ENCODE assay signal across 8 cellular contexts in genomic region chr12:21992823-21993222, GRCh38. TPM values are rescaled to one million over a fixed set of nuclear protein-coding genes. Genes with fewer than 3 reads are reported as not detected.
A peak's percentile ranks its signal among the peaks of the same experiment; 100 is the strongest.
DNase-seq lines count a peak whose midpoint lies in the region; ATAC-seq and TF ChIP-seq lines count a peak whose summit lies in the region.

No MANE protein-coding gene starts in this region.

- no peak overlapping the region for H3K4me3 Mint-ChIP-seq in activated CD8-positive, alpha-beta T cell treated with anti-CD3 and anti-CD28 coated beads for 36 hours
- no peak overlapping the region for H3K4me3 Mint-ChIP-seq in activated CD8-positive, alpha-beta T cell treated with anti-CD3 and anti-CD28 coated beads, Interleukin-2, amount 10 ng/mL, durations not matched to agents 7 days and 5 days

- peaks cover 6% of the 10 kb centered on the region for H3K27me3 Mint-ChIP-seq in activated CD8-positive, alpha-beta T cell treated with anti-CD3 and anti-CD28 coated beads for 36 hours
- H3K27me3 Mint-ChIP-seq in activated CD8-positive, alpha-beta T cell treated with anti-CD3 and anti-CD28 coated beads, Interleukin-2, amount 10 ng/mL, durations not matched to agents 7 days and 5 days (ENCODE audit: low read depth): peaks cover 3% of the 10 kb centered on the region

- no peak for DNase-seq in activated CD8-positive, alpha-beta T cell treated with anti-CD3 and anti-CD28 coated beads for 36 hours
- no peak for DNase-seq in activated CD8-positive, alpha-beta T cell treated with anti-CD3 and anti-CD28 coated beads, Interleukin-2, amount 10 ng/mL, durations not matched to agents 7 days and 5 days
- DNase-seq in OCI-M1 (lab: John Stamatoyannopoulos, UW): peak; percentile 88
- no peak for DNase-seq in sciatic nerve (ENCODE audit: low spot score)
- no peak for DNase-seq in stimulated activated CD8-positive, alpha-beta memory T cell treated with anti-CD3 and anti-CD28 coated beads, Interleukin-4, amount 100 ng/mL, for 48 hours
- DNase-seq in cerebellar nuclear complex (lab: John Stamatoyannopoulos, UW): no peak
- DNase-seq in putamen (ENCODE audit: low spot score): no peak

- ATAC-seq in activated CD8-positive, alpha-beta T cell treated with anti-CD3 and anti-CD28 coated beads for 36 hours: peak; percentile 51
- ATAC-seq in activated CD8-positive, alpha-beta T cell treated with anti-CD3 and anti-CD28 coated beads, Interleukin-2, amount 10 ng/mL, durations not matched to agents 7 days and 5 days: no peak
- ATAC-seq in HG02943 (IDR thresholded peaks at IDR 0.05; ENCODE audit: low read depth, unreplicated experiment): peak; percentile 94
- peak; percentile 15 for ATAC-seq in sciatic nerve

- CTCF ChIA-PET in activated CD8-positive, alpha-beta T cell treated with anti-CD3 and anti-CD28 coated beads for 36 hours (lab: Charles Lee): no interaction called here
- CTCF ChIA-PET in activated CD8-positive, alpha-beta T cell treated with anti-CD3 and anti-CD28 coated beads, Interleukin-2, amount 10 ng/mL, durations not matched to agents 7 days and 5 days (lab: Charles Lee): no interaction called here

- H3K36me3 Mint-ChIP-seq in activated CD8-positive, alpha-beta T cell treated with anti-CD3 and anti-CD28 coated beads for 36 hours (ENCODE audit: low read depth): no peaks in the 10 kb centered on the region
- H3K36me3 Mint-ChIP-seq in activated CD8-positive, alpha-beta T cell treated with anti-CD3 and anti-CD28 coated beads, Interleukin-2, amount 10 ng/mL, durations not matched to agents 7 days and 5 days (ENCODE audit: low read depth): no peaks in the 10 kb centered on the region

- POLR2A ChIA-PET in activated CD8-positive, alpha-beta T cell treated with anti-CD3 and anti-CD28 coated beads for 36 hours (lab: Charles Lee): no interaction called here
- POLR2A ChIA-PET in activated CD8-positive, alpha-beta T cell treated with anti-CD3 and anti-CD28 coated beads, Interleukin-2, amount 10 ng/mL, durations not matched to agents 7 days and 5 days (lab: Charles Lee): no interaction called here

- H3K9me3 Mint-ChIP-seq in activated CD8-positive, alpha-beta T cell treated with anti-CD3 and anti-CD28 coated beads for 36 hours: no peaks in the 10 kb centered on the region
- H3K9me3 Mint-ChIP-seq in activated CD8-positive, alpha-beta T cell treated with anti-CD3 and anti-CD28 coated beads, Interleukin-2, amount 10 ng/mL, durations not matched to agents 7 days and 5 days (ENCODE audit: insufficient read depth): no peaks in the 10 kb centered on the region

- intact Hi-C loops in activated CD8-positive, alpha-beta T cell treated with anti-CD3 and anti-CD28 coated beads for 36 hours (cut with micrococcal nuclease): no loop called here
- intact Hi-C loops in sciatic nerve (cut with DNase I): no loop called here

- TF ChIP-seq CTCF in activated CD8-positive, alpha-beta T cell treated with anti-CD3 and anti-CD28 coated beads for 36 hours (IDR thresholded peaks at IDR 0.05): no peak

- peaks cover 4% of the 10 kb centered on the region for H3K4me1 Mint-ChIP-seq in activated CD8-positive, alpha-beta T cell treated with anti-CD3 and anti-CD28 coated beads for 36 hours (ENCODE audit: low read depth)
- peaks cover 8% of the 10 kb centered on the region for H3K4me1 Mint-ChIP-seq in activated CD8-positive, alpha-beta T cell treated with anti-CD3 and anti-CD28 coated beads, Interleukin-2, amount 10 ng/mL, durations not matched to agents 7 days and 5 days (ENCODE audit: low read depth)

- H3K27ac Mint-ChIP-seq in activated CD8-positive, alpha-beta T cell treated with anti-CD3 and anti-CD28 coated beads for 36 hours: no peak overlapping the region
- H3K27ac Mint-ChIP-seq in activated CD8-positive, alpha-beta T cell treated with anti-CD3 and anti-CD28 coated beads, Interleukin-2, amount 10 ng/mL, durations not matched to agents 7 days and 5 days: no peak overlapping the region

RNA-seq across cellular contexts. Expression of gene ABCC9, which starts 51.6 kb away (rescaled TPM):
- total RNA-seq in activated CD8-positive, alpha-beta T cell treated with anti-CD3 and anti-CD28 coated beads for 36 hours: not detected
- not detected for total RNA-seq in activated CD8-positive, alpha-beta T cell treated with anti-CD3 and anti-CD28 coated beads, Interleukin-2, amount 10 ng/mL, durations not matched to agents 7 days and 5 days
- total RNA-seq in sciatic nerve: 45.6 TPM

RNA-seq across cellular contexts. Expression of gene CMAS, which starts 53.2 kb away (rescaled TPM):
- 10 to 100 TPM; 33.8 to 35.6 TPM for total RNA-seq in activated CD8-positive, alpha-beta T cell treated with anti-CD3 and anti-CD28 coated beads for 36 hours
- total RNA-seq in activated CD8-positive, alpha-beta T cell treated with anti-CD3 and anti-CD28 coated beads, Interleukin-2, amount 10 ng/mL, durations not matched to agents 7 days and 5 days: 10 to 100 TPM; 31.6 to 34.1 TPM
- total RNA-seq in sciatic nerve: 31.3 TPM

Comparison
In these comparisons a context has a peak if more than half of its experiments do, and no peak if none do; other contexts are left out.
1. RNA of gene ABCC9, which starts 51.6 kb away (total RNA-seq): 45.6 TPM in sciatic nerve (single experiment); not detected in activated CD8-positive, alpha-beta T cell treated with anti-CD3 and anti-CD28 coated beads, Interleukin-2, amount 10 ng/mL, durations not matched to agents 7 days and 5 days and not detected in activated CD8-positive, alpha-beta T cell treated with anti-CD3 and anti-CD28 coated beads for 36 hours; every median in the first group is over 10 times any median in the second.